8 cellular contexts compared by ENCODE assay signal in the genomic region with DNA sequence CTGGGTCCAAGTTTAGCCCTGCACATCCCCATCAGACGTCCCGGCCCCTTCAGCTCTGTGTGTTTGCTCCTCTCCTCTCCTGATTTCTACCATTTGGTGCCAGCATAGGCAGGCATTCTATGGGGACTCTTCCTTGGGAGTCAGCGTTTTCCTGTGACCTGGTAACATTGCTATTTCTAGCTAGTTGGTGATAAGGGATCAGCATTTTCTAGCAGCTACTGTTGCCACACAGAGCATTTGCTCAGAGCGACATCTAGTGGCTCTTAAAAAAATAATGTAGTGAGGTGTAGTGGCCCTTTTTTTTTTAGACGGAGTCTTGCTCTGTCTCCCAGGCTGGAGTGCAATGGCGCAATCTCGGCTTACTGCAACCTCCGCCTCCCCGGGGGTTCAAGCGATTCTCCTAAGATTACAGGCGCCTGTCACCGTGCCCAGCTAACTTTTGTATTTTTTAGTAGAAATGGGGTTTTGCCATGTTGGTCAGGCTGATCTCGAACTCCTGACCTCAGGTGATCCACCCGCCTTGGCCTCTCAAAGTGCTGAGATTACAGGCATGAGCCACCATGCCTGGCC. TPM values are rescaled to one million over a fixed set of nuclear protein-coding genes. Genes with fewer than 3 reads are reported as not detected.
A peak's percentile ranks its signal among the peaks of the same experiment; 100 is the strongest.
DNase-seq lines count a peak whose midpoint lies in the region; ATAC-seq and TF ChIP-seq lines count a peak whose summit lies in the region.
"Not testable (repeated sequence)": the region's sequence is repeated elsewhere in the genome, so short reads cannot be mapped to it uniquely, and the experiment has no call there.

No MANE protein-coding gene starts in this region.

- H3K27me3 Mint-ChIP-seq in activated naive CD4-positive, alpha-beta T cell treated with anti-CD3 and anti-CD28 coated beads, Interleukin-2, amount 10 ng/mL, durations not matched to agents 7 days and 5 days; nephron (ENCODE audit: low read depth): not testable (repeated sequence)

- not testable (repeated sequence) for H3K27ac ChIP-seq in uterus

- not testable (repeated sequence) for H3K27ac Mint-ChIP-seq in activated naive CD4-positive, alpha-beta T cell treated with anti-CD3 and anti-CD28 coated beads, Interleukin-2, amount 10 ng/mL, durations not matched to agents 7 days and 5 days
- H3K27ac Mint-ChIP-seq in nephron = peak overlapping the region in 2 of 3 experiments; percentile 11 to 65

- not testable (repeated sequence) for TF ChIP-seq POLR2A in uterus (IDR thresholded peaks at IDR 0.05)

- not testable (repeated sequence) for H3K9me3 Mint-ChIP-seq in activated naive CD4-positive, alpha-beta T cell treated with anti-CD3 and anti-CD28 coated beads, Interleukin-2, amount 10 ng/mL, durations not matched to agents 7 days and 5 days; nephron

- not testable (repeated sequence) for H3K4me3 ChIP-seq in uterus

- DNase-seq in GM04504 (ENCODE audit: low read depth) (peak; percentile 76), NCI-H1417 treated with DMSO at 0.1 percent for 48 hours (lab: John Stamatoyannopoulos, UW) (peak; percentile 12), RPMI8226 (peak; percentile 76), foreskin melanocyte (peak; percentile 53), uterus (peak; percentile 21 to 29)
- DNase-seq in activated naive CD4-positive, alpha-beta T cell treated with anti-CD3 and anti-CD28 coated beads, Interleukin-2, amount 10 ng/mL, durations not matched to agents 7 days and 5 days = peak; percentile 31

- H3K9me3 ChIP-seq in uterus = not testable (repeated sequence)

- TF ChIP-seq CTCF in nephron (IDR thresholded peaks at IDR 0.05; ENCODE audit: unreplicated experiment in 3 of 3) = peak; percentile 53 to 70 (median 62)
- peak; percentile 49 to 63 (median 54) for TF ChIP-seq CTCF in uterus (IDR thresholded peaks at IDR 0.05)

- not testable (repeated sequence) for H3K4me3 Mint-ChIP-seq in activated naive CD4-positive, alpha-beta T cell treated with anti-CD3 and anti-CD28 coated beads, Interleukin-2, amount 10 ng/mL, durations not matched to agents 7 days and 5 days; nephron

- ATAC-seq in HG02642 (IDR thresholded peaks at IDR 0.05; ENCODE audit: poor library complexity, unreplicated experiment) = peak; percentile 75

- H3K4me1 Mint-ChIP-seq in activated naive CD4-positive, alpha-beta T cell treated with anti-CD3 and anti-CD28 coated beads, Interleukin-2, amount 10 ng/mL, durations not matched to agents 7 days and 5 days = not testable (repeated sequence)
- H3K4me1 Mint-ChIP-seq in nephron = peaks cover 17% of the 10 kb centered on the region

- H3K27me3 ChIP-seq in uterus = not testable (repeated sequence)

- intact Hi-C loops in uterus (cut with DNase I; ENCODE audit: low total_unique reads) = not testable (repeated sequence)

- CTCF ChIA-PET in activated naive CD4-positive, alpha-beta T cell treated with anti-CD3 and anti-CD28 coated beads, Interleukin-2, amount 10 ng/mL, durations not matched to agents 7 days and 5 days (lab: Charles Lee) = interaction anchor here (0.6 to 1.7 kb wide), 24 partner anchors 9 to 1530 kb away, joined by 3 to 11 read pairs (median 3); partner anchors contain the start of gene USO1

- not testable (repeated sequence) for H3K4me1 ChIP-seq in uterus

- H3K36me3 ChIP-seq in uterus = not testable (repeated sequence)

- H3K36me3 Mint-ChIP-seq in activated naive CD4-positive, alpha-beta T cell treated with anti-CD3 and anti-CD28 coated beads, Interleukin-2, amount 10 ng/mL, durations not matched to agents 7 days and 5 days; nephron (ENCODE audit: low read depth): not testable (repeated sequence)

RNA-seq across cellular contexts. Expression of gene PPEF2, which starts 54.0 kb away (rescaled TPM):
- under 1 TPM in 1 of 4 donors, not detected in 3; 0.09 TPM for total RNA-seq in uterus

Comparison
In these comparisons a context has a peak if more than half of its experiments do, and no peak if none do; other contexts are left out.
1. DNase-seq: peak in every context shown above with its lines; median percentile 76 in GM04504; 76 in RPMI8226; 53 in foreskin melanocyte; 31 in activated naive CD4-positive, alpha-beta T cell treated with anti-CD3 and anti-CD28 coated beads, Interleukin-2, amount 10 ng/mL, durations not matched to agents 7 days and 5 days; 25 in uterus; 12 in NCI-H1417 treated with DMSO at 0.1 percent for 48 hours.